In genomic region chr22:26681395-26681821, GRCh38 we compare ENCODE assay signal across 16 cellular contexts. TPM values are rescaled to one million over a fixed set of nuclear protein-coding genes. Genes with fewer than 3 reads are reported as not detected.
DNase-seq lines count a peak whose midpoint lies in the region; ATAC-seq and TF ChIP-seq lines count a peak whose summit lies in the region.
"Had no signal": no experiment of that assay in that cellular context is flagged by ENCODE, and none has a peak within 500 bp of the region (broad histone marks: within the 10 kb centered on the region; RNA-seq: fewer than 3 reads in every experiment).

No MANE protein-coding gene starts in this region.

- H3K27ac ChIP-seq in ectodermal cell (ENCODE audit: insufficient read depth, low read depth, low read length, poor library complexity, severe bottlenecking) (peak overlapping the region; percentile 65), mesendoderm (ENCODE audit: low read depth, low read length) (peak overlapping the region; percentile 4), ascending aorta (no peak overlapping the region), caudate nucleus (ENCODE audit: low read depth, low read length) (no peak overlapping the region)
- H3K27ac ChIP-seq: WERI-Rb-1 had no signal

- H4K8ac ChIP-seq in mesendoderm (ENCODE audit: low read depth, low read length), result no peak overlapping the region

- peak overlapping the region; percentile 35 for H2BK5ac ChIP-seq in mesendoderm (ENCODE audit: low read length)

- no peak overlapping the region for H2AK5ac ChIP-seq in mesendoderm (ENCODE audit: low read length)

- H3K9me3 ChIP-seq in ectodermal cell (ENCODE audit: control insufficient read depth, low read length), result no peaks in the 10 kb centered on the region
- no peaks in the 10 kb centered on the region for H3K9me3 ChIP-seq in ascending aorta
- H3K9me3 ChIP-seq: tibial artery had no signal

- H3K18ac ChIP-seq in mesendoderm (ENCODE audit: low read length), result peak overlapping the region; percentile 51

- WGBS in ectodermal cell, 2 experiments, result 62 to 70% methylated on average over 11 of the region's 11 CpGs
- no CpG with 5 or more reads among the region's 11 CpGs for WGBS in mesendoderm (ENCODE audit: extremely low coverage, insufficient coverage, low lambda C conversion rate)

- no peak overlapping the region for H2BK15ac ChIP-seq in mesendoderm (replicated peaks; ENCODE audit: low read depth)

- H3K4me1 ChIP-seq in ectodermal cell (ENCODE audit: control insufficient read depth, insufficient read depth, low read length) (peaks cover 15% of the 10 kb centered on the region), mesendoderm (ENCODE audit: control insufficient read depth, low read depth, low read length) (no peaks in the 10 kb centered on the region), ascending aorta (peaks cover 0 to 6% of the 10 kb centered on the region in 2 donors)

- in situ Hi-C loops in ACHN (cut with HindIII; ENCODE audit: low pct_ligation_motif_present, low pct_unique_long_range_greater_than_20kb, low sequenced_read_pairs), result no loop called here

- H3K4ac ChIP-seq in mesendoderm (ENCODE audit: low read depth, low read length), result peak overlapping the region; percentile 18

- ATAC-seq in HG02938 (IDR thresholded peaks at IDR 0.05; ENCODE audit: unreplicated experiment), result no peak
- ATAC-seq: Panc1 had no signal

- no peak overlapping the region for H4K5ac ChIP-seq in mesendoderm (ENCODE audit: low read length)

- H3K36me3 ChIP-seq in ectodermal cell (ENCODE audit: control insufficient read depth, insufficient read depth, low read length) (no peaks in the 10 kb centered on the region), mesendoderm (ENCODE audit: control insufficient read depth, insufficient read depth, low read length) (no peaks in the 10 kb centered on the region), ascending aorta (peaks cover 0 to 18% of the 10 kb centered on the region in 2 donors)

- H3K4me2 ChIP-seq in mesendoderm (ENCODE audit: low read length), result no peak overlapping the region

- no peak for TF ChIP-seq CTCF in ascending aorta (IDR thresholded peaks at IDR 0.05)

- H3K4me3 ChIP-seq in ectodermal cell (ENCODE audit: insufficient read depth, low read depth, low read length) (no peak overlapping the region), mesendoderm (ENCODE audit: low read length) (no peak overlapping the region), ascending aorta (no peak overlapping the region)
- H3K4me3 ChIP-seq: tibial artery had no signal

- DNase-seq in ACHN (peak; percentile 56), HS-5 (ENCODE audit: low read depth) (peak; percentile 40), mesendoderm (peak; percentile 97), ascending aorta (ENCODE audit: low spot score in 2 of 2) (no peak), DMS153 (lab: John Stamatoyannopoulos, UW) (no peak), caudate nucleus (lab: John Stamatoyannopoulos, UW) (no peak)
- DNase-seq: activated effector memory CD4-positive, alpha-beta T cell treated with anti-CD3 and anti-CD28 coated beads, Interleukin-2, amount 50 U/mL, for 16 hours; C1 segment of cervical spinal cord; NCI-H187; posterior cingulate gyrus; WERI-Rb-1 had no signal

- no peak overlapping the region for H3K56ac ChIP-seq in mesendoderm (ENCODE audit: low read length)

- no peaks in the 10 kb centered on the region for H3K79me1 ChIP-seq in mesendoderm (ENCODE audit: low read length)

- H3K27me3 ChIP-seq in ectodermal cell (ENCODE audit: control insufficient read depth, insufficient read depth, low read length, poor library complexity, severe bottlenecking) (no peaks in the 10 kb centered on the region), mesendoderm (ENCODE audit: insufficient read depth, low read length, poor library complexity) (no peaks in the 10 kb centered on the region), ascending aorta (no peaks in the 10 kb centered on the region)
- H3K27me3 ChIP-seq: tibial artery had no signal

- no peak overlapping the region for H3K9ac ChIP-seq in mesendoderm (ENCODE audit: low read length)

- no peaks in the 10 kb centered on the region for H3K79me2 ChIP-seq in mesendoderm (ENCODE audit: control insufficient read depth, insufficient read depth, low read length)

- H2BK120ac ChIP-seq in mesendoderm (ENCODE audit: low read depth, low read length), result no peak overlapping the region

- no peak overlapping the region for H3K23ac ChIP-seq in mesendoderm (ENCODE audit: low read length)

- intact Hi-C loops in ascending aorta (cut with DNase I), result no loop called here

RNA-seq across cellular contexts. Expression of gene MIAT, which starts 24.0 kb away (rescaled TPM):
- 178 TPM for polyA plus RNA-seq in ectodermal cell (2013, experiment 1 of 4)
- polyA plus RNA-seq in ectodermal cell (2013, experiment 2 of 4), result 300 TPM
- 132 TPM for polyA plus RNA-seq in ectodermal cell (2013, experiment 3 of 4)
- polyA plus RNA-seq in ectodermal cell (2013, experiment 4 of 4), result 178 TPM
- polyA plus RNA-seq in mesendoderm (2013, experiment 1 of 2), result 5.6 TPM
- polyA plus RNA-seq in mesendoderm (2013, experiment 2 of 2), result 5.2 TPM
- total RNA-seq in ascending aorta, result 0.53 TPM

RNA-seq across cellular contexts. Expression of gene CRYBA4, which starts 59.6 kb away (rescaled TPM):
- 2.8 TPM for polyA plus RNA-seq in ectodermal cell (2013, experiment 1 of 4)
- 2.4 TPM for polyA plus RNA-seq in ectodermal cell (2013, experiment 2 of 4)
- 2.3 TPM for polyA plus RNA-seq in ectodermal cell (2013, experiment 3 of 4)
- polyA plus RNA-seq in ectodermal cell (2013, experiment 4 of 4), result 2.4 TPM
- polyA plus RNA-seq in mesendoderm (2013, experiment 1 of 2), result 0.72 TPM
- 0.60 TPM for polyA plus RNA-seq in mesendoderm (2013, experiment 2 of 2)
- total RNA-seq in ascending aorta, result not detected
- polyA plus RNA-seq: keratinocyte had no signal

Comparison
In these comparisons a context has a peak if more than half of its experiments do, and no peak if none do; other contexts are left out.
1. DNase-seq: peak in ACHN (single experiment), HS-5 (single experiment) and mesendoderm (single experiment); none in ascending aorta (0 of 2), DMS153 (single experiment) and caudate nucleus (0 of 61).
2. H3K27ac ChIP-seq: peak in ectodermal cell (single experiment) and mesendoderm (single experiment); none in ascending aorta (0 of 2) and caudate nucleus (single experiment).